4 cellular contexts compared by ENCODE assay signal in the genomic region with DNA sequence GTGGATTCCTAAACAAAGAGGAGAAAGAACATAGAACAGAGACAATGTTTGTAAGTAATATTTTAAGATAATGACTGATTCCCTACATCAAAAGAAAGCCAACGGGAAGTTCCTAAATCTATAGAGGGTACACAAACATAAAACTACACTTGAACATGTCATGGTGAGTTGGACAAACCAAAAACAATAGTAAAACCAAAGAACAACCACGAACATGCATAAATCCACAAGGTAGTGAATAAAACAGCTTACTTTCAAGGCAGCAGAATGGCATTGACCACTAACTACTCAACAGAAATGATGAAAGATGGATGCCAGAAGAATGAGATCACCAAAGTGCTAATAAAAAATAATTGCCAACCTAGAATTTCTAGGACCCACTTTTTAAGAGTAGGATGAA. TPM values are rescaled to one million over a fixed set of nuclear protein-coding genes. Genes with fewer than 3 reads are reported as not detected.
"Had no signal": no experiment of that assay in that cellular context is flagged by ENCODE, and none has a peak within 500 bp of the region (broad histone marks: within the 10 kb centered on the region; RNA-seq: fewer than 3 reads in every experiment).

No MANE protein-coding gene starts in this region.

RNA-seq across cellular contexts. Expression of gene SOX11, which starts 39.5 kb away (rescaled TPM):
- total RNA-seq: HepG2, HFFc6, HT1080 had no signal
- polyA plus RNA-seq: HepG2, IgD-negative memory B cell had no signal
